ENCODE assay signal across 26 cellular contexts in the genomic region with DNA sequence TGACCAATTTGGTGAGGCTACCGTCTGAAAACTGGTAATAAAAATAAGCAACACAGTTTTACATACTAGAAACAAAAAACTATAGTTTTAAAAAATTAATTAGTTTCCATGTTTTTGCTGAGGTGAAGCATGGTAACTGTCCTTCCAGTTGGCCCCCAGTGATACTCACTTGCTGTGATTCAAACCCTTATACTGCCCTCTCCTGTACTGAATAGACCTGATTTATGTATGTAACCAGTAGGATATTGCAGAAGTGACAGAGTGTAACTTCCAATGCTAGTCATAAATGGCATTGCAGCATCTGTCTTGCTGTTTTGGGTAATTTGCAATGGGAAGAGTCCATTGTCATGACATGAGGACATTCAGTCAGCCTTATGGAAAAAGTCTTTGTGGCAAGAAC.
"Had no signal": no experiment of that assay in that cellular context is flagged by ENCODE, and none has a peak within 500 bp of the region (broad histone marks: within the 10 kb centered on the region; RNA-seq: fewer than 3 reads in every experiment).

No MANE protein-coding gene starts in this region.

- H3K27ac ChIP-seq: colonic mucosa, dorsolateral prefrontal cortex, gastroesophageal sphincter, lower lobe of right lung, parathyroid adenoma, psoas muscle, suprapubic skin, tibial artery, upper lobe of right lung had no signal

- H2AFZ ChIP-seq: parathyroid adenoma had no signal

- H3K27me3 ChIP-seq: colonic mucosa, dorsolateral prefrontal cortex, gastroesophageal sphincter, suprapubic skin, tibial artery, upper lobe of right lung had no signal

- H3K9me3 ChIP-seq: colonic mucosa, gastroesophageal sphincter, lower lobe of right lung, psoas muscle, suprapubic skin, tibial artery, upper lobe of right lung had no signal

- H3K36me3 ChIP-seq: colonic mucosa, gastroesophageal sphincter, lower lobe of right lung, suprapubic skin, tibial artery, upper lobe of right lung had no signal

- H3K9ac ChIP-seq: parathyroid adenoma had no signal

- H3K79me2 ChIP-seq: parathyroid adenoma had no signal

- FAIRE-seq: bronchial epithelial cell, endothelial cell of umbilical vein, keratinocyte had no signal

- ATAC-seq: activated naive CD4-positive, alpha-beta T cell treated with anti-CD3 and anti-CD28 coated beads, Interleukin-2, amount 50 U/mL, for 72 hours; activated T-cell treated with anti-CD3 and anti-CD28 coated beads, Interleukin-2, amount 50 U/mL, for 72 hours; effector memory CD8-positive, alpha-beta T cell; gastroesophageal sphincter; left colon; lower lobe of right lung; naive thymus-derived CD8-positive, alpha-beta T cell; psoas muscle; upper lobe of right lung had no signal

- DNase-seq: activated CD4-positive, alpha-beta T cell treated with anti-CD3 and anti-CD28 coated beads for 4 hours; activated CD4-positive, alpha-beta T cell treated with anti-CD3 and anti-CD28 coated beads, Interleukin-2, amount 50 U/mL, for 4 hours; activated naive CD4-positive, alpha-beta T cell; activated T-cell treated with anti-CD3 and anti-CD28 coated beads for 4 hours; activated T-cell treated with anti-CD3 and anti-CD28 coated beads, Interleukin-2, amount 50 U/mL, for 72 hours; colonic mucosa; dorsolateral prefrontal cortex; effector memory CD8-positive, alpha-beta T cell; hippocampal formation; left colon; lower lobe of right lung; mesenchymal stem cell; naive thymus-derived CD8-positive, alpha-beta T cell; occipital lobe; psoas muscle; stimulated activated CD4-positive, alpha-beta T cell treated with anti-CD3 and anti-CD28 coated beads, Interleukin-15, amount 100 ng/mL, for 24 hours; stimulated activated CD4-positive, alpha-beta T cell treated with anti-CD3 and anti-CD28 coated beads, Interleukin-2, amount 100 ng/mL, for 24 hours; tibial artery; upper lobe of right lung had no signal

- H3K4me3 ChIP-seq: colonic mucosa, dorsolateral prefrontal cortex, gastroesophageal sphincter, lower lobe of right lung, psoas muscle, suprapubic skin, tibial artery, upper lobe of right lung had no signal

- H3K4me1 ChIP-seq: colonic mucosa, gastroesophageal sphincter, lower lobe of right lung, parathyroid adenoma, psoas muscle, suprapubic skin, upper lobe of right lung had no signal
